ENCODE assay signal across 8 cellular contexts in the genomic region with DNA sequence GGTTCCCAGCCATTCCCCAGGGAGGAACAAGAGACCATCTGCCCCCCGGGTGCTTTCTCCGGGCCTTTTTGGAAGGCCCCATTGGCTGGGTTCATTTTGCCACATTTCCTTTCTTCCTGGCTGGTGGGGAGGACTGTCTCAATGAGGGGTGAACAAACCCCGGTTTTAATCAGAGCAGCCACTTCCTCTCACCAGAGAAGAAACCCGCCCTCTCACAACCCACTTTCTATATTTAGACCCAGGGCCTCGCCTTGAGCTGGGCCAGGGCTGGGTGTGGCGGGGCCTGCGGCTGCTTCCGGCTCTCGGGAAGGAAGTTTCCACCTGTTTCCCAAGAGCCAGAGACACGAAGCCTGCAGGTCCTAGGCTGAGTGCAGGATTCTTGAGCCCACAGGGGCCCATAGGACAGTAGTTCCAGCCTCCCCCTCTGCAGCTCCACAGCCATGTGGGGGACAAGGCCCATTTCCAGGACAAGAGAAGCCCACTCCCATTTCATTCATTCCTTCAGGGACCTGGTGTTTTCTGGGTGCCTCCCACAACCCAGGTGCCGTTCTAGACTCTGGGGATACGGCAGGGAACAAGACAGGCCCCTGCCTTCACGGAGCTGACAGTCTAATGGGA. TPM values are rescaled to one million over a fixed set of nuclear protein-coding genes. Genes with fewer than 3 reads are reported as not detected.
DNase-seq lines count a peak whose midpoint lies in the region; ATAC-seq and TF ChIP-seq lines count a peak whose summit lies in the region.

No MANE protein-coding gene starts in this region.

- H3K79me2 ChIP-seq in DND-41 (ENCODE audit: insufficient read depth, low read length) = no peaks in the 10 kb centered on the region

- H3K27ac Mint-ChIP-seq in IgD-negative memory B cell = peak overlapping the region; percentile 64 to 91 (median 90)

- H3K9me3 Mint-ChIP-seq in IgD-negative memory B cell = peaks cover 0 to 2% (median 0%) of the 10 kb centered on the region in 3 donors

- H3K4me1 Mint-ChIP-seq in IgD-negative memory B cell = peaks cover 57 to 63% (median 61%) of the 10 kb centered on the region in 3 donors

- H3K36me3 Mint-ChIP-seq in IgD-negative memory B cell = peaks cover 5% of the 10 kb centered on the region

- no peak overlapping the region for H2AFZ ChIP-seq in DND-41 (ENCODE audit: low read depth, low read length)

- H3K4me3 ChIP-seq in DND-41 (ENCODE audit: low read depth in 1 of 2, low read length in 2 of 2) = no peak overlapping the region
- no peak overlapping the region for H3K4me3 ChIP-seq in fibroblast of the aortic adventitia (ENCODE audit: low read depth, low read length)

- H3K4me2 ChIP-seq in DND-41 (ENCODE audit: insufficient read depth, low read length) = peak overlapping the region; percentile 19

- DNase-seq in DND-41 (peak; percentile 82), fibroblast of the aortic adventitia (ENCODE audit: low read depth) (peak; percentile 37), caudate nucleus (lab: John Stamatoyannopoulos, UW) (no peak), SW 1271 (lab: John Stamatoyannopoulos, UW) (no peak)
- peak; percentile 40 to 47 for DNase-seq in activated CD4-positive, alpha-beta T cell treated with anti-CD3 and anti-CD28 coated beads for 24 hours (ENCODE audit: low read depth in 2 of 2)
- peak; percentile 31 to 37 (median 34) for DNase-seq in stimulated activated CD4-positive, alpha-beta T cell treated with anti-CD3 and anti-CD28 coated beads, TNF-alpha, amount 100 ng/mL, for 4 hours (ENCODE audit: low read depth in 3 of 3)

- H3K27me3 ChIP-seq in DND-41 (ENCODE audit: insufficient read depth, low read length, poor library complexity) = peaks cover 22% of the 10 kb centered on the region

- H3K9me3 ChIP-seq in DND-41 (ENCODE audit: insufficient read depth, low read length, severe bottlenecking) = no peaks in the 10 kb centered on the region

- no peak for TF ChIP-seq CTCF in DND-41 (IDR thresholded peaks at IDR 0.05; ENCODE audit: borderline replicate concordance, extremely low read depth, low read length, poor library complexity, severe bottlenecking)
- TF ChIP-seq CTCF in fibroblast of the aortic adventitia (IDR thresholded peaks at IDR 0.05; ENCODE audit: insufficient read depth, low read length) = no peak

- H3K27ac ChIP-seq in DND-41 (ENCODE audit: low read length) = no peak overlapping the region
- H3K27ac ChIP-seq in caudate nucleus (ENCODE audit: low read depth, low read length) = no peak overlapping the region

- H3K4me3 Mint-ChIP-seq in IgD-negative memory B cell = peak overlapping the region; percentile 54 to 91 (median 82)

- no peaks in the 10 kb centered on the region for H3K36me3 ChIP-seq in DND-41 (ENCODE audit: insufficient read depth, low read length)

- ATAC-seq in DND-41 (ENCODE audit: insufficient read depth, low read depth) = peak; percentile 99
- ATAC-seq in GM21576 (IDR thresholded peaks at IDR 0.05; ENCODE audit: unreplicated experiment) = peak; percentile 94

- H3K9ac ChIP-seq in DND-41 (ENCODE audit: low read depth, low read length) = no peak overlapping the region

- H4K20me1 ChIP-seq in DND-41 (ENCODE audit: insufficient read depth, low read length) = peaks cover 46% of the 10 kb centered on the region

- H3K4me1 ChIP-seq in DND-41 (ENCODE audit: insufficient read depth, low read length) = peaks cover 14% of the 10 kb centered on the region

- no peaks in the 10 kb centered on the region for H3K27me3 Mint-ChIP-seq in IgD-negative memory B cell

RNA-seq across cellular contexts. Expression of gene RBM38, which starts 41.8 kb away (rescaled TPM):
- polyA plus RNA-seq in IgD-negative memory B cell = 39.2 TPM
- 2.0 and 6.1 TPM in 2 replicates for total RNA-seq in fibroblast of the aortic adventitia (ENCODE audit: low replicate concordance)

Comparison
In these comparisons a context has a peak if more than half of its experiments do, and no peak if none do; other contexts are left out.
1. DNase-seq: peak in DND-41 (single experiment), activated CD4-positive, alpha-beta T cell treated with anti-CD3 and anti-CD28 coated beads for 24 hours (2 of 2), fibroblast of the aortic adventitia (single experiment) and stimulated activated CD4-positive, alpha-beta T cell treated with anti-CD3 and anti-CD28 coated beads, TNF-alpha, amount 100 ng/mL, for 4 hours (3 of 3); none in caudate nucleus (0 of 61) and SW 1271 (0 of 2).